In the genomic region with DNA sequence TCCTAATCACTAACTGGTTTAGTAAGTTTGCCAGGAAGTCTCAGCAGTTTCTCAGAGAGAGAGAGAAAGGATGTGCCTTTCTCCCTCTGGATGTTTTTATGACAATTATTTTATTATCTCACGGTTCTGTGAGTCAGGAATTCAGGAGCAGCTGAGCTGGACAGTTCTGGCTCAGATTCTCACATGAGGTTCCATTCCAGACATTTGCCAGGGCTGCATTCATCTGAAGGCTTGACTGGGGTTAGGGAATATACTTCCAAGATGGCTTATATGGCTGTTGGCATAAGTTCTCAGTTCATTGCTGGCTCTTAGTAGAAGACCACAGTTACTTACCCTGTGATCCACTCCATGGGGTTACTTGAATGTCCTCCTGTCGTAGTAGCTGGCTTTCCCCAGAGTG, we compare ENCODE assay signal across 2 cellular contexts.
TF ChIP-seq lines count a peak whose summit lies in the region.

No MANE protein-coding gene starts in this region.

TF ChIP-seq in IMR-90, 13 proteins besides CTCF, POLR2A, EP300 and RAD21:
- no peak for TF ChIP-seq RFX5 (IDR thresholded peaks at IDR 0.05; ENCODE audit: low read depth, low read length)
- TF ChIP-seq RCOR1 (IDR thresholded peaks at IDR 0.05; ENCODE audit: insufficient replicate concordance, low read length): no peak
- TF ChIP-seq CHD1 (IDR thresholded peaks at IDR 0.05; ENCODE audit: low read depth, low read length): no peak
- no peak for TF ChIP-seq CEBPB (IDR thresholded peaks at IDR 0.05; ENCODE audit: low read depth, low read length)
- TF ChIP-seq, protein P1, sequence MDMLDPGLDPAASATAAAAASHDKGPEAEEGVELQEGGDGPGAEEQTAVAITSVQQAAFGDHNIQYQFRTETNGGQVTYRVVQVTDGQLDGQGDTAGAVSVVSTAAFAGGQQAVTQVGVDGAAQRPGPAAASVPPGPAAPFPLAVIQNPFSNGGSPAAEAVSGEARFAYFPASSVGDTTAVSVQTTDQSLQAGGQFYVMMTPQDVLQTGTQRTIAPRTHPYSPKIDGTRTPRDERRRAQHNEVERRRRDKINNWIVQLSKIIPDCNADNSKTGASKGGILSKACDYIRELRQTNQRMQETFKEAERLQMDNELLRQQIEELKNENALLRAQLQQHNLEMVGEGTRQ (IDR thresholded peaks at IDR 0.05; ENCODE audit: low read depth, low read length): no peak
- no peak for TF ChIP-seq MAZ (IDR thresholded peaks at IDR 0.05; ENCODE audit: borderline replicate concordance, low read depth, low read length)
- no peak for TF ChIP-seq FOS (IDR thresholded peaks at IDR 0.05; ENCODE audit: low read depth, low read length)
- TF ChIP-seq MXI1 (IDR thresholded peaks at IDR 0.05; ENCODE audit: borderline replicate concordance, low read depth, low read length): no peak

TF ChIP-seq in GM12878, 131 proteins besides CTCF, POLR2A, EP300 and RAD21:
- TF ChIP-seq, protein P2, sequence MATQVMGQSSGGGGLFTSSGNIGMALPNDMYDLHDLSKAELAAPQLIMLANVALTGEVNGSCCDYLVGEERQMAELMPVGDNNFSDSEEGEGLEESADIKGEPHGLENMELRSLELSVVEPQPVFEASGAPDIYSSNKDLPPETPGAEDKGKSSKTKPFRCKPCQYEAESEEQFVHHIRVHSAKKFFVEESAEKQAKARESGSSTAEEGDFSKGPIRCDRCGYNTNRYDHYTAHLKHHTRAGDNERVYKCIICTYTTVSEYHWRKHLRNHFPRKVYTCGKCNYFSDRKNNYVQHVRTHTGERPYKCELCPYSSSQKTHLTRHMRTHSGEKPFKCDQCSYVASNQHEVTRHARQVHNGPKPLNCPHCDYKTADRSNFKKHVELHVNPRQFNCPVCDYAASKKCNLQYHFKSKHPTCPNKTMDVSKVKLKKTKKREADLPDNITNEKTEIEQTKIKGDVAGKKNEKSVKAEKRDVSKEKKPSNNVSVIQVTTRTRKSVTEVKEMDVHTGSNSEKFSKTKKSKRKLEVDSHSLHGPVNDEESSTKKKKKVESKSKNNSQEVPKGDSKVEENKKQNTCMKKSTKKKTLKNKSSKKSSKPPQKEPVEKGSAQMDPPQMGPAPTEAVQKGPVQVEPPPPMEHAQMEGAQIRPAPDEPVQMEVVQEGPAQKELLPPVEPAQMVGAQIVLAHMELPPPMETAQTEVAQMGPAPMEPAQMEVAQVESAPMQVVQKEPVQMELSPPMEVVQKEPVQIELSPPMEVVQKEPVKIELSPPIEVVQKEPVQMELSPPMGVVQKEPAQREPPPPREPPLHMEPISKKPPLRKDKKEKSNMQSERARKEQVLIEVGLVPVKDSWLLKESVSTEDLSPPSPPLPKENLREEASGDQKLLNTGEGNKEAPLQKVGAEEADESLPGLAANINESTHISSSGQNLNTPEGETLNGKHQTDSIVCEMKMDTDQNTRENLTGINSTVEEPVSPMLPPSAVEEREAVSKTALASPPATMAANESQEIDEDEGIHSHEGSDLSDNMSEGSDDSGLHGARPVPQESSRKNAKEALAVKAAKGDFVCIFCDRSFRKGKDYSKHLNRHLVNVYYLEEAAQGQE (IDR thresholded peaks at IDR 0.05; ENCODE audit: low read depth, low read length): peak; percentile 18; the same call in 1 of the 2 replicates
- no peak for TF ChIP-seq EED (IDR thresholded peaks at IDR 0.05; ENCODE audit: low read depth)
